In genomic region chr9:128723352-128723865, GRCh38 we compare ENCODE assay signal across 8 cellular contexts. TPM values are rescaled to one million over a fixed set of nuclear protein-coding genes. Genes with fewer than 3 reads are reported as not detected.
DNase-seq lines count a peak whose midpoint lies in the region; ATAC-seq and TF ChIP-seq lines count a peak whose summit lies in the region.

No MANE protein-coding gene starts in this region.

- peak overlapping the region; percentile 92 to 97 (median 96) for H3K4me3 Mint-ChIP-seq in CD4-positive, CD25-positive, alpha-beta regulatory T cell

- H3K9me3 ChIP-seq in CD4-positive, CD25-positive, alpha-beta regulatory T cell (ENCODE audit: control insufficient read depth in 2 of 2, low read length in 2 of 2): no peaks in the 10 kb centered on the region
- no peaks in the 10 kb centered on the region for H3K9me3 ChIP-seq in Loucy (ENCODE audit: insufficient read depth, low read depth, low read length)
- H3K9me3 ChIP-seq in duodenal mucosa (ENCODE audit: control insufficient read depth in 1 of 2, low read length in 2 of 2): no peaks in the 10 kb centered on the region
- no peaks in the 10 kb centered on the region for H3K9me3 ChIP-seq in neural cell (ENCODE audit: low read length)

- H3F3A ChIP-seq in Loucy (ENCODE audit: low read depth): no peaks in the 10 kb centered on the region
- H3F3A ChIP-seq in neural cell (ENCODE audit: insufficient read depth, low read length, poor library complexity, severe bottlenecking): no peaks in the 10 kb centered on the region

- peak overlapping the region; percentile 88 to 93 (median 91) for H3K27ac Mint-ChIP-seq in CD4-positive, CD25-positive, alpha-beta regulatory T cell

- peak overlapping the region; percentile 77 for H3K4me3 ChIP-seq in CD4-positive, CD25-positive, alpha-beta regulatory T cell (ENCODE audit: low read depth, low read length)
- H3K4me3 ChIP-seq in Loucy (ENCODE audit: low read length, poor library complexity, severe bottlenecking) (peak overlapping the region; percentile 85), duodenal mucosa (ENCODE audit: low read depth in 1 of 2, low read length in 2 of 2) (peak overlapping the region; percentile 71 to 98), neural cell (ENCODE audit: low read length) (peak overlapping the region; percentile 65)

- TF ChIP-seq RAD21 in neural cell (conservative IDR thresholded peaks at IDR 0.05): no peak

- H3K4me1 ChIP-seq in CD4-positive, CD25-positive, alpha-beta regulatory T cell (ENCODE audit: control insufficient read depth, insufficient read depth, low read length, poor library complexity, severe bottlenecking): peaks cover 23% of the 10 kb centered on the region
- H3K4me1 ChIP-seq in Loucy (ENCODE audit: insufficient read depth, low read length, poor library complexity, severe bottlenecking): peaks cover 6% of the 10 kb centered on the region
- H3K4me1 ChIP-seq in duodenal mucosa (ENCODE audit: control insufficient read depth in 1 of 2, insufficient read depth in 2 of 2, low read length in 2 of 2): peaks cover 17 to 25% of the 10 kb centered on the region in 2 donors

- H3K36me3 ChIP-seq in CD4-positive, CD25-positive, alpha-beta regulatory T cell (ENCODE audit: control insufficient read depth, insufficient read depth, low read length): peaks cover 5% of the 10 kb centered on the region
- H3K36me3 ChIP-seq in Loucy (ENCODE audit: insufficient read depth, low read length) (no peaks in the 10 kb centered on the region), duodenal mucosa (ENCODE audit: control insufficient read depth in 1 of 2, insufficient read depth in 2 of 2, low read length in 2 of 2) (peaks cover 3 to 16% of the 10 kb centered on the region in 2 donors), neural cell (ENCODE audit: insufficient read depth, low read length) (no peaks in the 10 kb centered on the region)

- no peak for ATAC-seq in CD4-positive, CD25-positive, alpha-beta regulatory T cell (ENCODE audit: low read depth in 2 of 2)

- H3K79me2 ChIP-seq in Loucy (ENCODE audit: insufficient read depth, low read length) (peaks cover 15% of the 10 kb centered on the region), neural cell (replicated peaks; ENCODE audit: insufficient read depth, low read length) (no peaks in the 10 kb centered on the region)

- DNase-seq in CD4-positive, CD25-positive, alpha-beta regulatory T cell: no peak
- DNase-seq in NCI-H2107 (lab: John Stamatoyannopoulos, UW) (no peak), GF-D8 (lab: John Stamatoyannopoulos, UW) (no peak), AML-193 (lab: John Stamatoyannopoulos, UW) (no peak)
- no peak for DNase-seq in activated effector memory CD4-positive, alpha-beta T cell treated with Interleukin-2 at 50 U/mL for 16 hours

- H4K20me1 ChIP-seq in Loucy (ENCODE audit: insufficient read depth, low read length, poor library complexity, severe bottlenecking) (no peaks in the 10 kb centered on the region), neural cell (ENCODE audit: insufficient read depth) (no peaks in the 10 kb centered on the region)

- peak overlapping the region; percentile 70; the same call in 1 of the 2 replicates for H2AFZ ChIP-seq in Loucy (ENCODE audit: low read length)
- H2AFZ ChIP-seq in neural cell (ENCODE audit: low read depth, low read length): no peak overlapping the region

- TF ChIP-seq CTCF in Loucy (conservative IDR thresholded peaks at IDR 0.05; ENCODE audit: low read length) (no peak), neural cell (IDR thresholded peaks at IDR 0.05; ENCODE audit: poor library complexity, severe bottlenecking) (no peak)

- H3K27ac ChIP-seq in CD4-positive, CD25-positive, alpha-beta regulatory T cell (ENCODE audit: insufficient read depth, low read length, poor library complexity, severe bottlenecking): peak overlapping the region; percentile 79
- H3K27ac ChIP-seq in duodenal mucosa (ENCODE audit: low read depth, low read length): no peak overlapping the region
- H3K27ac ChIP-seq in neural cell (ENCODE audit: low read length): no peak overlapping the region

- H3K9me3 Mint-ChIP-seq in CD4-positive, CD25-positive, alpha-beta regulatory T cell: no peaks in the 10 kb centered on the region

- H3K9ac ChIP-seq in Loucy (ENCODE audit: low read depth, low read length, poor library complexity, severe bottlenecking) (peak overlapping the region; percentile 86), duodenal mucosa (ENCODE audit: low read depth in 1 of 2, low read length in 2 of 2) (peak overlapping the region; percentile 84), neural cell (ENCODE audit: low read length) (no peak overlapping the region)

- H3K9me2 ChIP-seq in Loucy (replicated peaks; ENCODE audit: low read depth, low read length) (no peaks in the 10 kb centered on the region), neural cell (ENCODE audit: insufficient read depth, low read length) (no peaks in the 10 kb centered on the region)

- H3K27me3 Mint-ChIP-seq in CD4-positive, CD25-positive, alpha-beta regulatory T cell: no peaks in the 10 kb centered on the region

- TF ChIP-seq EP300 in neural cell (conservative IDR thresholded peaks at IDR 0.05; ENCODE audit: poor library complexity, severe bottlenecking): no peak

- H3K27me3 ChIP-seq in CD4-positive, CD25-positive, alpha-beta regulatory T cell (ENCODE audit: control insufficient read depth, insufficient read depth, low read length): no peaks in the 10 kb centered on the region
- H3K27me3 ChIP-seq in Loucy (ENCODE audit: insufficient read depth, low read length, poor library complexity, severe bottlenecking) (no peaks in the 10 kb centered on the region), duodenal mucosa (ENCODE audit: control insufficient read depth in 1 of 2, insufficient read depth in 2 of 2, low read length in 2 of 2) (no peaks in the 10 kb centered on the region), neural cell (ENCODE audit: insufficient read depth, low read depth, low read length) (no peaks in the 10 kb centered on the region)

- H3K4me2 ChIP-seq in Loucy (ENCODE audit: low read depth, low read length, poor library complexity, severe bottlenecking) (peak overlapping the region; percentile 85), neural cell (ENCODE audit: low read length) (no peak overlapping the region)

- peaks cover 3 to 60% (median 19%) of the 10 kb centered on the region in 4 donors for H3K4me1 Mint-ChIP-seq in CD4-positive, CD25-positive, alpha-beta regulatory T cell

- peaks cover 4% of the 10 kb centered on the region for H3K36me3 Mint-ChIP-seq in CD4-positive, CD25-positive, alpha-beta regulatory T cell

TF ChIP-seq in neural cell, 6 proteins besides CTCF, POLR2A, EP300 and RAD21:
- TF ChIP-seq MXI1 (conservative IDR thresholded peaks at IDR 0.05; ENCODE audit: poor library complexity, severe bottlenecking): no peak
TF ChIP-seq in neural cell: peak in this region for 0.

RNA-seq across cellular contexts. Expression of gene ZDHHC12, which starts 0.5 kb away (rescaled TPM):
- 25.1 TPM for total RNA-seq in CD4-positive, CD25-positive, alpha-beta regulatory T cell
- 10 to 100 TPM; 49.4 to 59.8 (median 54.3) TPM for polyA plus RNA-seq in CD4-positive, CD25-positive, alpha-beta regulatory T cell
- 0.09 TPM in 1 of 2 replicates, not detected in the other for polyA plus RNA-seq in neural cell
- 1.5 TPM in 1 of 2 replicates, not detected in the other for polyA minus RNA-seq in neural cell

RNA-seq across cellular contexts. Expression of gene PKN3, which starts 21.1 kb away (rescaled TPM):
- 2.6 TPM for total RNA-seq in CD4-positive, CD25-positive, alpha-beta regulatory T cell
- polyA plus RNA-seq in CD4-positive, CD25-positive, alpha-beta regulatory T cell: under 1 TPM in 3 of 4 donors, not detected in 1; 0.69 to 0.96 (median 0.70) TPM
- 0.06 and 1.4 TPM in 2 replicates for polyA plus RNA-seq in neural cell
- 0.12 TPM in 1 of 2 replicates, not detected in the other for polyA minus RNA-seq in neural cell

RNA-seq across cellular contexts. Expression of gene SET, which starts 34.4 kb away (rescaled TPM):
- 226 TPM for total RNA-seq in CD4-positive, CD25-positive, alpha-beta regulatory T cell
- polyA plus RNA-seq in CD4-positive, CD25-positive, alpha-beta regulatory T cell: 100 to 1,000 TPM; 123 to 200 (median 154) TPM
- 549 and 855 TPM in 2 replicates for polyA plus RNA-seq in neural cell
- polyA minus RNA-seq in neural cell: 541 and 626 TPM in 2 replicates

RNA-seq across cellular contexts. Expression of gene ZER1, which starts 48.3 kb away (rescaled TPM):
- total RNA-seq in CD4-positive, CD25-positive, alpha-beta regulatory T cell: 44.7 TPM
- 10 to 100 TPM; 31.9 to 44.2 (median 37.1) TPM for polyA plus RNA-seq in CD4-positive, CD25-positive, alpha-beta regulatory T cell
- 30.6 and 32.2 TPM in 2 replicates for polyA plus RNA-seq in neural cell
- polyA minus RNA-seq in neural cell: 50.4 and 55.2 TPM in 2 replicates

Comparison
In these comparisons a context has a peak if more than half of its experiments do, and no peak if none do; other contexts are left out.
1. RNA of gene ZDHHC12, which starts 0.5 kb away (polyA plus RNA-seq): 49.4 to 59.8 TPM in CD4-positive, CD25-positive, alpha-beta regulatory T cell; 0.09 TPM in neural cell; every median in the first group is over 10 times any median in the second.
2. Peak in every context shown above with its lines, with median percentiles within 50 percentile points of each other: H3K4me3 ChIP-seq.